Comparison of ENCODE assay signal across 9 cellular contexts in genomic region chr10:50508315-50509051, GRCh38.
DNase-seq lines count a peak whose midpoint lies in the region; ATAC-seq, FAIRE-seq and TF ChIP-seq lines count a peak whose summit lies in the region.
"Had no signal": no experiment of that assay in that cellular context is flagged by ENCODE, and none has a peak within 500 bp of the region (broad histone marks: within the 10 kb centered on the region; RNA-seq: fewer than 3 reads in every experiment).

No MANE protein-coding gene starts in this region.

- H3K4me3 Mint-ChIP-seq in MCF 10A (ENCODE audit: unreplicated experiment) (no peak overlapping the region), neural progenitor cell (no peak overlapping the region)

- ATAC-seq in GM19463 (IDR thresholded peaks at IDR 0.05; ENCODE audit: unreplicated experiment) (peak; percentile 52), HG03439 (IDR thresholded peaks at IDR 0.05; ENCODE audit: unreplicated experiment) (peak; percentile 65)

- POLR2A ChIA-PET in MCF 10A (lab: Yijun Ruan, JAX), result interaction anchor here (0.9 kb wide), 1 partner anchor 90 kb away, joined by 3 read pairs; no protein-coding TSS in a partner anchor

- DNase-seq in GM12891 (ENCODE audit: insufficient read length, low spot score) (peak; percentile 30), kidney epithelial cell (ENCODE audit: low read depth) (peak; percentile 38), H54 (ENCODE audit: insufficient read length, low spot score) (no peak), MCF 10A (ENCODE audit: unreplicated experiment) (no peak), SKM-1 treated with dmso at 0.1 percent for 144 hours (lab: John Stamatoyannopoulos, UW; ENCODE audit: unreplicated experiment) (no peak), neural progenitor cell (ENCODE audit: low spot score) (no peak)
- DNase-seq: GM23248 had no signal

- H3K36me3 ChIP-seq in kidney epithelial cell (ENCODE audit: control insufficient read depth, insufficient read depth, low read length) (no peaks in the 10 kb centered on the region), neural progenitor cell (no peaks in the 10 kb centered on the region)

- H3K27ac Mint-ChIP-seq in MCF 10A (ENCODE audit: low read depth, unreplicated experiment) (no peak overlapping the region), neural progenitor cell (no peak overlapping the region)

- peaks cover 12% of the 10 kb centered on the region for H3K36me3 Mint-ChIP-seq in MCF 10A (ENCODE audit: insufficient read depth, unreplicated experiment)
- no peaks in the 10 kb centered on the region for H3K36me3 Mint-ChIP-seq in neural progenitor cell

- no peak overlapping the region for H3K9ac ChIP-seq in neural progenitor cell
- H3K9ac ChIP-seq: GM23248 had no signal

- H3K4me3 ChIP-seq in kidney epithelial cell (ENCODE audit: low read depth, low read length) (no peak overlapping the region), neural progenitor cell (no peak overlapping the region)
- H3K4me3 ChIP-seq: GM23248 had no signal

- no peak overlapping the region for H2AFZ ChIP-seq in neural progenitor cell (replicated peaks)
- H2AFZ ChIP-seq: GM23248 had no signal

- H4K20me1 ChIP-seq in neural progenitor cell (ENCODE audit: low read depth), result no peaks in the 10 kb centered on the region

- H3K4me1 ChIP-seq in neural progenitor cell, result peaks cover 37% of the 10 kb centered on the region

- peaks cover 6% of the 10 kb centered on the region for H3F3A ChIP-seq in neural progenitor cell (ENCODE audit: low read depth)

- TF ChIP-seq CTCF in kidney epithelial cell (IDR thresholded peaks at IDR 0.05; ENCODE audit: insufficient read depth, low read length, poor library complexity, severe bottlenecking), result no peak
- TF ChIP-seq CTCF in MCF 10A (IDR thresholded peaks at IDR 0.05; ENCODE audit: unreplicated experiment), result no peak
- no peak for TF ChIP-seq CTCF in neural progenitor cell (IDR thresholded peaks at IDR 0.05)

- H3K27me3 ChIP-seq in kidney epithelial cell (ENCODE audit: control insufficient read depth, insufficient read depth, low read length), result no peaks in the 10 kb centered on the region
- no peaks in the 10 kb centered on the region for H3K27me3 ChIP-seq in neural progenitor cell

- no peak overlapping the region for H3K4me2 ChIP-seq in neural progenitor cell

- H3K9me3 ChIP-seq in neural progenitor cell (ENCODE audit: low read depth), result no peaks in the 10 kb centered on the region

- FAIRE-seq in GM12891 (lab: Jason Lieb, UNC) (peak; percentile 98), H54 (lab: Jason Lieb, UNC) (no peak)

- TF ChIP-seq POLR2A in GM12891 (IDR thresholded peaks at IDR 0.05; ENCODE audit: low read depth, low read length), result no peak
- TF ChIP-seq POLR2A in H54 (IDR thresholded peaks at IDR 0.05; ENCODE audit: low read depth, low read length), result no peak

- H3K4me1 Mint-ChIP-seq in MCF 10A (ENCODE audit: insufficient read depth, unreplicated experiment) (peaks cover 20% of the 10 kb centered on the region), neural progenitor cell (peaks cover 9% of the 10 kb centered on the region)

- no peaks in the 10 kb centered on the region for H3K27me3 Mint-ChIP-seq in MCF 10A (ENCODE audit: insufficient read depth, unreplicated experiment)
- H3K27me3 Mint-ChIP-seq in neural progenitor cell (ENCODE audit: insufficient read depth, low read depth), result no peaks in the 10 kb centered on the region

- H3K9me3 Mint-ChIP-seq in MCF 10A (ENCODE audit: unreplicated experiment) (no peaks in the 10 kb centered on the region), neural progenitor cell (no peaks in the 10 kb centered on the region)

- H3K27ac ChIP-seq in neural progenitor cell, result no peak overlapping the region
- H3K27ac ChIP-seq: GM23248 had no signal

- intact Hi-C loops in MCF 10A (cut with micrococcal nuclease), result no loop called here

- CTCF ChIA-PET in MCF 10A (lab: Yijun Ruan, JAX), result interaction anchor here (0.6 to 0.8 kb wide), 4 partner anchors 10 to 87 kb away, joined by 3 read pairs; no protein-coding TSS in a partner anchor

- H3K79me2 ChIP-seq in neural progenitor cell (ENCODE audit: low read depth), result no peaks in the 10 kb centered on the region

- no TSS peak for BruUV-seq in MCF 10A (replicated peaks; lab: Mats Ljungman, UMichigan)

TF ChIP-seq in GM12891, 5 proteins besides CTCF, POLR2A, EP300 and RAD21:
- TF ChIP-seq PAX5 (IDR thresholded peaks at IDR 0.05; ENCODE audit: insufficient read depth, low read length, severe bottlenecking) (no peak), SPI1 (IDR thresholded peaks at IDR 0.05; ENCODE audit: low read depth, low read length) (peak; percentile 81), POLR2AphosphoS5 (IDR thresholded peaks at IDR 0.05; ENCODE audit: low read depth, low read length) (peak; percentile 26; the same call in 1 of the 2 replicates), TAF1 (IDR thresholded peaks at IDR 0.05; ENCODE audit: low read depth, low read length) (no peak), POU2F2 (IDR thresholded peaks at IDR 0.05; ENCODE audit: low read depth, low read length) (peak; percentile 72)
TF ChIP-seq in GM12891: peak in this region for 3.

Comparison
In these comparisons a context has a peak if more than half of its experiments do, and no peak if none do; other contexts are left out.
1. DNase-seq: peak in GM12891 (single experiment) and kidney epithelial cell (single experiment); none in H54 (single experiment), MCF 10A (single experiment), SKM-1 treated with dmso at 0.1 percent for 144 hours (single experiment) and neural progenitor cell (single experiment).